ENCODE assay signal across 16 cellular contexts in genomic region chr11:69558519-69558941, GRCh38.
DNase-seq lines count a peak whose midpoint lies in the region; ATAC-seq and FAIRE-seq lines count a peak whose summit lies in the region.
"Had no signal": no experiment of that assay in that cellular context is flagged by ENCODE, and none has a peak within 500 bp of the region (broad histone marks: within the 10 kb centered on the region; RNA-seq: fewer than 3 reads in every experiment).

No MANE protein-coding gene starts in this region.

- FAIRE-seq in small intestine (lab: Jason Lieb, UNC): no peak
- FAIRE-seq: GM18507 had no signal

- H3K27ac Mint-ChIP-seq in CD4-positive, alpha-beta memory T cell: peak overlapping the region in 5 of 7 donors; percentile 2 to 71 (median 45)
- no peak overlapping the region for H3K27ac Mint-ChIP-seq in T-helper 2 cell treated with Interferon-gamma antibody and Interleukin-4, amounts not matched to agents 5 μg/mL and 100 μg/mL, for 36 hours
- H3K27ac Mint-ChIP-seq in naive thymus-derived CD8-positive, alpha-beta T cell: peak overlapping the region in 3 of 10 donors; percentile 9 to 64 (median 15)
- no peak overlapping the region for H3K27ac Mint-ChIP-seq in natural killer cell treated with Interleukin-12 subunit alpha and Interleukin-12 subunit beta and Interleukin-15 and Interleukin-18, amount 100 ng/mL, for 72 hours

- H3K4me3 Mint-ChIP-seq in CD4-positive, alpha-beta memory T cell: peak overlapping the region; percentile 1 to 66 (median 25)
- no peak overlapping the region for H3K4me3 Mint-ChIP-seq in T-helper 2 cell treated with Interferon-gamma antibody and Interleukin-4, amounts not matched to agents 5 μg/mL and 100 μg/mL, for 36 hours
- peak overlapping the region; percentile 3 to 56 (median 43) for H3K4me3 Mint-ChIP-seq in naive thymus-derived CD8-positive, alpha-beta T cell
- H3K4me3 Mint-ChIP-seq in natural killer cell treated with Interleukin-12 subunit alpha and Interleukin-12 subunit beta and Interleukin-15 and Interleukin-18, amount 100 ng/mL, for 72 hours: no peak overlapping the region

- CTCF ChIA-PET in CD4-positive, alpha-beta memory T cell (lab: Charles Lee; ENCODE audit: partially characterized antibody): no interaction called here

- H3K27ac ChIP-seq in CD4-positive, alpha-beta memory T cell (ENCODE audit: low read depth, low read length): no peak overlapping the region
- no peak overlapping the region for H3K27ac ChIP-seq in small intestine (ENCODE audit: low read depth in 1 of 2, low read length in 1 of 2)
- H3K27ac ChIP-seq: right lobe of liver had no signal

- ATAC-seq in naive thymus-derived CD8-positive, alpha-beta T cell: peak; percentile 91 to 93
- no peak for ATAC-seq in HG03280 (IDR thresholded peaks at IDR 0.05; ENCODE audit: unreplicated experiment)
- ATAC-seq in natural killer cell treated with Interleukin-12 subunit alpha and Interleukin-12 subunit beta and Interleukin-15 and Interleukin-18, amount 100 ng/mL, for 72 hours: no peak
- ATAC-seq: left cardiac atrium, right lobe of liver had no signal

- H3K36me3 Mint-ChIP-seq in CD4-positive, alpha-beta memory T cell: no peaks in the 10 kb centered on the region
- H3K36me3 Mint-ChIP-seq in T-helper 2 cell treated with Interferon-gamma antibody and Interleukin-4, amounts not matched to agents 5 μg/mL and 100 μg/mL, for 36 hours (ENCODE audit: low read depth): no peaks in the 10 kb centered on the region
- H3K36me3 Mint-ChIP-seq in naive thymus-derived CD8-positive, alpha-beta T cell: peaks cover 0 to 11% (median 0%) of the 10 kb centered on the region in 3 donors
- no peaks in the 10 kb centered on the region for H3K36me3 Mint-ChIP-seq in natural killer cell treated with Interleukin-12 subunit alpha and Interleukin-12 subunit beta and Interleukin-15 and Interleukin-18, amount 100 ng/mL, for 72 hours

- intact Hi-C loops in CD4-positive, alpha-beta memory T cell (cut with micrococcal nuclease): no loop called here

- H3K9me3 Mint-ChIP-seq in CD4-positive, alpha-beta memory T cell: peaks cover 0 to 3% (median 0%) of the 10 kb centered on the region in 8 donors
- H3K9me3 Mint-ChIP-seq in T-helper 2 cell treated with Interferon-gamma antibody and Interleukin-4, amounts not matched to agents 5 μg/mL and 100 μg/mL, for 36 hours: no peaks in the 10 kb centered on the region
- peaks cover 0 to 6% (median 0%) of the 10 kb centered on the region in 9 donors for H3K9me3 Mint-ChIP-seq in naive thymus-derived CD8-positive, alpha-beta T cell
- no peaks in the 10 kb centered on the region for H3K9me3 Mint-ChIP-seq in natural killer cell treated with Interleukin-12 subunit alpha and Interleukin-12 subunit beta and Interleukin-15 and Interleukin-18, amount 100 ng/mL, for 72 hours

- H3K4me1 ChIP-seq in CD4-positive, alpha-beta memory T cell (ENCODE audit: insufficient read depth, low read length): peaks cover 27% of the 10 kb centered on the region
- no peaks in the 10 kb centered on the region for H3K4me1 ChIP-seq in small intestine (ENCODE audit: control insufficient read depth in 2 of 2, insufficient read depth in 1 of 2, low read depth in 1 of 2, low read length in 1 of 2)
- H3K4me1 ChIP-seq: right lobe of liver had no signal

- H3K4me3 ChIP-seq in CD4-positive, alpha-beta memory T cell (ENCODE audit: low read length in 2 of 2): no peak overlapping the region
- H3K4me3 ChIP-seq in small intestine (ENCODE audit: low read depth in 1 of 2, low read length in 2 of 2): no peak overlapping the region
- H3K4me3 ChIP-seq: right lobe of liver had no signal

- no peaks in the 10 kb centered on the region for H3K9me3 ChIP-seq in CD4-positive, alpha-beta memory T cell (ENCODE audit: control insufficient read depth in 1 of 2, low read length in 2 of 2)
- H3K9me3 ChIP-seq in small intestine (ENCODE audit: control insufficient read depth, low read depth): no peaks in the 10 kb centered on the region
- H3K9me3 ChIP-seq: right lobe of liver had no signal

- peak; percentile 49 to 83 (median 73) for DNase-seq in CD4-positive, alpha-beta memory T cell
- DNase-seq in T-helper 2 cell treated with Interferon-gamma antibody and Interleukin-4, amounts not matched to agents 5 μg/mL and 100 μg/mL, for 36 hours (ENCODE audit: low spot score): peak; percentile 30
- peak; percentile 5 for DNase-seq in activated effector memory CD4-positive, alpha-beta T cell treated with Interleukin-2 at 50 U/mL for 16 hours
- DNase-seq in naive thymus-derived CD8-positive, alpha-beta T cell: peak in 6 of 10 donors; percentile 44 to 86 (median 52)
- DNase-seq in natural killer cell treated with Interleukin-12 subunit alpha and Interleukin-12 subunit beta and Interleukin-15 and Interleukin-18, amount 100 ng/mL, for 72 hours (ENCODE audit: low spot score): no peak
- DNase-seq in small intestine (no peak), NCI-H2081 treated with DMSO at 0.1 percent for 48 hours (lab: John Stamatoyannopoulos, UW) (no peak)
- DNase-seq: cerebellar nuclear complex, DMS153, KG1, left cardiac atrium, NCI-H1105, occipital lobe had no signal

- H3K4me1 Mint-ChIP-seq in CD4-positive, alpha-beta memory T cell: peaks cover 18 to 31% (median 22%) of the 10 kb centered on the region in 4 donors
- H3K4me1 Mint-ChIP-seq in T-helper 2 cell treated with Interferon-gamma antibody and Interleukin-4, amounts not matched to agents 5 μg/mL and 100 μg/mL, for 36 hours (ENCODE audit: low read depth): peaks cover 11% of the 10 kb centered on the region
- peaks cover 13 to 24% (median 20%) of the 10 kb centered on the region in 4 donors for H3K4me1 Mint-ChIP-seq in naive thymus-derived CD8-positive, alpha-beta T cell
- H3K4me1 Mint-ChIP-seq in natural killer cell treated with Interleukin-12 subunit alpha and Interleukin-12 subunit beta and Interleukin-15 and Interleukin-18, amount 100 ng/mL, for 72 hours (ENCODE audit: low read depth in 2 of 2): peaks cover 0 to 4% of the 10 kb centered on the region in 2 donors

- WGBS in small intestine, 3 donors: 58 to 73% (median 72%) methylated on average over 12 of the region's 12 CpGs

- POLR2A ChIA-PET in CD4-positive, alpha-beta memory T cell (lab: Charles Lee; ENCODE audit: partially characterized antibody): no interaction called here
- POLR2A ChIA-PET in naive thymus-derived CD8-positive, alpha-beta T cell (lab: Charles Lee): no interaction called here

- peaks cover 0 to 3% of the 10 kb centered on the region in 2 donors for H3K27me3 Mint-ChIP-seq in CD4-positive, alpha-beta memory T cell
- peaks cover 19% of the 10 kb centered on the region for H3K27me3 Mint-ChIP-seq in T-helper 2 cell treated with Interferon-gamma antibody and Interleukin-4, amounts not matched to agents 5 μg/mL and 100 μg/mL, for 36 hours (ENCODE audit: low read depth)
- peaks cover 12 to 29% (median 13%) of the 10 kb centered on the region in 5 donors for H3K27me3 Mint-ChIP-seq in naive thymus-derived CD8-positive, alpha-beta T cell
- H3K27me3 Mint-ChIP-seq in natural killer cell treated with Interleukin-12 subunit alpha and Interleukin-12 subunit beta and Interleukin-15 and Interleukin-18, amount 100 ng/mL, for 72 hours: peaks cover 8 to 10% of the 10 kb centered on the region in 2 donors

- H3K36me3 ChIP-seq in CD4-positive, alpha-beta memory T cell (ENCODE audit: insufficient read depth, low read length): no peaks in the 10 kb centered on the region
- no peaks in the 10 kb centered on the region for H3K36me3 ChIP-seq in small intestine (ENCODE audit: control insufficient read depth in 2 of 2, insufficient read depth in 2 of 2, low read length in 2 of 2)
- H3K36me3 ChIP-seq: right lobe of liver had no signal

- no peaks in the 10 kb centered on the region for H3K27me3 ChIP-seq in CD4-positive, alpha-beta memory T cell (ENCODE audit: insufficient read depth, low read length)
- no peaks in the 10 kb centered on the region for H3K27me3 ChIP-seq in small intestine (ENCODE audit: control insufficient read depth in 2 of 2, insufficient read depth in 2 of 2, low read length in 2 of 2)
- H3K27me3 ChIP-seq: right lobe of liver had no signal

Comparison
In these comparisons a context has a peak if more than half of its experiments do, and no peak if none do; other contexts are left out.
1. DNase-seq: peak in CD4-positive, alpha-beta memory T cell (5 of 5), T-helper 2 cell treated with Interferon-gamma antibody and Interleukin-4, amounts not matched to agents 5 μg/mL and 100 μg/mL, for 36 hours (single experiment), activated effector memory CD4-positive, alpha-beta T cell treated with Interleukin-2 at 50 U/mL for 16 hours (single experiment) and naive thymus-derived CD8-positive, alpha-beta T cell (6 of 10); none in natural killer cell treated with Interleukin-12 subunit alpha and Interleukin-12 subunit beta and Interleukin-15 and Interleukin-18, amount 100 ng/mL, for 72 hours (single experiment), small intestine (single experiment) and NCI-H2081 treated with DMSO at 0.1 percent for 48 hours (single experiment).
2. H3K27ac Mint-ChIP-seq: peak in CD4-positive, alpha-beta memory T cell (5 of 7); none in T-helper 2 cell treated with Interferon-gamma antibody and Interleukin-4, amounts not matched to agents 5 μg/mL and 100 μg/mL, for 36 hours (single experiment) and natural killer cell treated with Interleukin-12 subunit alpha and Interleukin-12 subunit beta and Interleukin-15 and Interleukin-18, amount 100 ng/mL, for 72 hours (0 of 2).
3. H3K4me3 Mint-ChIP-seq: peak in CD4-positive, alpha-beta memory T cell (8 of 8) and naive thymus-derived CD8-positive, alpha-beta T cell (10 of 10); none in T-helper 2 cell treated with Interferon-gamma antibody and Interleukin-4, amounts not matched to agents 5 μg/mL and 100 μg/mL, for 36 hours (single experiment) and natural killer cell treated with Interleukin-12 subunit alpha and Interleukin-12 subunit beta and Interleukin-15 and Interleukin-18, amount 100 ng/mL, for 72 hours (single experiment).
4. ATAC-seq: peak in naive thymus-derived CD8-positive, alpha-beta T cell (2 of 2); none in HG03280 (single experiment) and natural killer cell treated with Interleukin-12 subunit alpha and Interleukin-12 subunit beta and Interleukin-15 and Interleukin-18, amount 100 ng/mL, for 72 hours (0 of 2).